22 cellular contexts compared by ENCODE assay signal in the genomic region with DNA sequence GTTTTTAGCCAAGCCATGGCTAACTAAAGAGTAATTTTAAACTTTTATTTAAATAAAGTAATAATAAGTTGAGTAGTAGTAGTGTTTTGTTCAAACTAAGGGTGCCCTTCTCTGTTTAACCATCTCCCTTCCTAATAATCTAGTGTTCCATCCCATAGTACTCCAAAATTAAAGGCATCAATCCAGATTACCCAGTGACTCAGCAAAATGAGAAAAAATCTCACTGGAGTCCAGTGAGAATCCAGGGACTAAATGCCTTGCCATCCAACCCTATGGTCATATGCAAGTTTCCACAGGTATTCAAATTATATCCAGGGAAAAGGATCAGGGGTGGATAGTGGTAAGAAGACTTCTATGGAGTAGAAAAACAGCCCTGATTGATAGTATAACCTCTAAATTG. TPM values are rescaled to one million over a fixed set of nuclear protein-coding genes. Genes with fewer than 3 reads are reported as not detected.
A peak's percentile ranks its signal among the peaks of the same experiment; 100 is the strongest.
DNase-seq lines count a peak whose midpoint lies in the region; ATAC-seq, FAIRE-seq and TF ChIP-seq lines count a peak whose summit lies in the region.
"Had no signal": no experiment of that assay in that cellular context is flagged by ENCODE, and none has a peak within 500 bp of the region (broad histone marks: within the 10 kb centered on the region; RNA-seq: fewer than 3 reads in every experiment).

No MANE protein-coding gene starts in this region.

- TF ChIP-seq CTCF in HepG2 (CRISPR knock-in tag; IDR thresholded peaks at IDR 0.05) (no peak), right lobe of liver (IDR thresholded peaks at IDR 0.05) (no peak), astrocyte (IDR thresholded peaks at IDR 0.05; ENCODE audit: insufficient read depth, low read depth, low read length) (no peak)

- H3K4me3 ChIP-seq in HepG2 (replicated peaks in 1 of 3; ENCODE audit: insufficient read depth in 1 of 3, low read depth in 2 of 3, low read length in 3 of 3) (no peak overlapping the region), right lobe of liver (no peak overlapping the region), astrocyte (ENCODE audit: insufficient read depth, low read depth, low read length) (no peak overlapping the region)
- H3K4me3 ChIP-seq: BLaER1 treated with 17β-estradiol and CSF1 and Interleukin-3, amounts not matched to agents 10 nM and 100 nM had no signal

- H3K9me3 Mint-ChIP-seq in astrocyte (ENCODE audit: unreplicated experiment): no peaks in the 10 kb centered on the region
- H3K9me3 Mint-ChIP-seq in stimulated activated memory B cell treated with anti-CD40 and anti-IgM and Interleukin-4, amounts not matched to agents 10 μg/mL and 1 μg/mL and 100 μg/mL, for 72 hours: no peaks in the 10 kb centered on the region
- H3K9me3 Mint-ChIP-seq: CD4-positive, alpha-beta T cell; CD8-positive, alpha-beta T cell had no signal

- H3K4me1 Mint-ChIP-seq in astrocyte (ENCODE audit: low read depth, unreplicated experiment): peaks cover 10% of the 10 kb centered on the region
- H3K4me1 Mint-ChIP-seq in stimulated activated memory B cell treated with anti-CD40 and anti-IgM and Interleukin-4, amounts not matched to agents 10 μg/mL and 1 μg/mL and 100 μg/mL, for 72 hours: peaks cover 55% of the 10 kb centered on the region

- H3K79me2 ChIP-seq in HepG2 (ENCODE audit: insufficient read depth, low read length): no peaks in the 10 kb centered on the region
- H3K79me2 ChIP-seq in astrocyte (ENCODE audit: insufficient read depth, low read length): no peaks in the 10 kb centered on the region

- H3K9ac ChIP-seq in HepG2 (ENCODE audit: insufficient read depth, low read depth, low read length) (no peak overlapping the region), astrocyte (ENCODE audit: low read length) (no peak overlapping the region)
- H3K9ac ChIP-seq: BLaER1 treated with 17β-estradiol and CSF1 and Interleukin-3, amounts not matched to agents 10 nM and 100 nM had no signal

- TF ChIP-seq EP300 in HepG2 (IDR thresholded peaks at IDR 0.05; ENCODE audit: low read depth in 2 of 2, low read length in 2 of 2): no peak
- TF ChIP-seq EP300 in HepG2 (CRISPR knock-in tag; IDR thresholded peaks at IDR 0.05; ENCODE audit: borderline replicate concordance): no peak

- TF ChIP-seq POLR2A in HepG2 (IDR thresholded peaks at IDR 0.05; ENCODE audit: insufficient read depth in 1 of 2, low read depth in 2 of 2, low read length in 2 of 2) (no peak), right lobe of liver (IDR thresholded peaks at IDR 0.05) (no peak)

- FAIRE-seq in HepG2 (lab: Jason Lieb, UNC) (no peak), astrocyte (lab: Jason Lieb, UNC) (no peak)
- FAIRE-seq: D721Med, G401.6, GM12891, GM19239 had no signal

- CTCF ChIA-PET in HepG2 (lab: Yijun Ruan, JAX; ENCODE audit: low intra/inter-chr PET ratio, low total read pairs): no interaction called here

- H3K4me2 ChIP-seq in HepG2 (ENCODE audit: low read depth, low read length) (no peak overlapping the region), astrocyte (ENCODE audit: low read length) (no peak overlapping the region)
- H3K4me2 ChIP-seq: BLaER1 treated with 17β-estradiol and CSF1 and Interleukin-3, amounts not matched to agents 10 nM and 100 nM had no signal

- no peak overlapping the region for H3K4me3 Mint-ChIP-seq in astrocyte (ENCODE audit: unreplicated experiment)
- no peak overlapping the region for H3K4me3 Mint-ChIP-seq in stimulated activated memory B cell treated with anti-CD40 and anti-IgM and Interleukin-4, amounts not matched to agents 10 μg/mL and 1 μg/mL and 100 μg/mL, for 72 hours
- H3K4me3 Mint-ChIP-seq: B cell; CD4-positive, alpha-beta T cell; CD8-positive, alpha-beta T cell had no signal

- H3K4me1 ChIP-seq in HepG2 (ENCODE audit: insufficient read depth, low read length) (no peaks in the 10 kb centered on the region), right lobe of liver (no peaks in the 10 kb centered on the region), astrocyte (ENCODE audit: insufficient read depth, low read length) (peaks cover 14% of the 10 kb centered on the region)
- H3K4me1 ChIP-seq: Caco-2 had no signal

- no peaks in the 10 kb centered on the region for H3K27me3 Mint-ChIP-seq in astrocyte (ENCODE audit: low read depth, unreplicated experiment)
- no peaks in the 10 kb centered on the region for H3K27me3 Mint-ChIP-seq in stimulated activated memory B cell treated with anti-CD40 and anti-IgM and Interleukin-4, amounts not matched to agents 10 μg/mL and 1 μg/mL and 100 μg/mL, for 72 hours
- H3K27me3 Mint-ChIP-seq: B cell; CD4-positive, alpha-beta T cell had no signal

- no peak overlapping the region for H2AFZ ChIP-seq in HepG2 (ENCODE audit: low read length)
- no peak overlapping the region for H2AFZ ChIP-seq in astrocyte (ENCODE audit: low read depth, low read length)

- H3K27ac ChIP-seq in HepG2 (ENCODE audit: extremely low read length, insufficient read depth, low read length) (no peak overlapping the region), right lobe of liver (no peak overlapping the region), astrocyte (ENCODE audit: low read depth, low read length) (no peak overlapping the region)
- H3K27ac ChIP-seq: 22Rv1; BLaER1 treated with 17β-estradiol and CSF1 and Interleukin-3, amounts not matched to agents 10 nM and 100 nM; C4-2B had no signal

- no TSS peak for BruUV-seq in HepG2 (replicated peaks; lab: Mats Ljungman, UMichigan)

- intact Hi-C loops in HepG2 (cut with micrococcal nuclease; ENCODE audit: unreplicated experiment) (no loop called here), right lobe of liver (cut with DNase I) (no loop called here)

- no peaks in the 10 kb centered on the region for H3K36me3 ChIP-seq in HepG2 (replicated peaks in 1 of 2; ENCODE audit: control insufficient read depth in 1 of 2, insufficient read depth in 2 of 2, low read length in 2 of 2)
- H3K36me3 ChIP-seq in right lobe of liver: no peaks in the 10 kb centered on the region
- H3K36me3 ChIP-seq in astrocyte (ENCODE audit: insufficient read depth, low read length): no peaks in the 10 kb centered on the region
- H3K36me3 ChIP-seq: BLaER1 treated with 17β-estradiol and CSF1 and Interleukin-3, amounts not matched to agents 10 nM and 100 nM had no signal

- H3K27ac Mint-ChIP-seq in astrocyte (ENCODE audit: unreplicated experiment): peak overlapping the region; percentile 22
- H3K27ac Mint-ChIP-seq in stimulated activated memory B cell treated with anti-CD40 and anti-IgM and Interleukin-4, amounts not matched to agents 10 μg/mL and 1 μg/mL and 100 μg/mL, for 72 hours: peak overlapping the region; percentile 57
- H3K27ac Mint-ChIP-seq: B cell; CD4-positive, alpha-beta T cell; CD8-positive, alpha-beta T cell had no signal

- ATAC-seq in HepG2 (no peak), right lobe of liver (no peak)
- ATAC-seq in stimulated activated memory B cell treated with anti-CD40 and anti-IgM and Interleukin-4, amounts not matched to agents 10 μg/mL and 1 μg/mL and 100 μg/mL, for 72 hours: no peak
- ATAC-seq: CD8-positive, alpha-beta T cell had no signal

- no peaks in the 10 kb centered on the region for H3K27me3 ChIP-seq in HepG2 (ENCODE audit: control insufficient read depth in 1 of 2, insufficient read depth in 2 of 2, low read length in 2 of 2)
- H3K27me3 ChIP-seq in right lobe of liver: no peaks in the 10 kb centered on the region
- H3K27me3 ChIP-seq in astrocyte (ENCODE audit: insufficient read depth, low read length): no peaks in the 10 kb centered on the region
- H3K27me3 ChIP-seq: BLaER1 treated with 17β-estradiol and CSF1 and Interleukin-3, amounts not matched to agents 10 nM and 100 nM had no signal

- POLR2A ChIA-PET in HepG2 (lab: Yijun Ruan, JAX): no interaction called here

- no peaks in the 10 kb centered on the region for H3K36me3 Mint-ChIP-seq in astrocyte (ENCODE audit: low read depth, unreplicated experiment)
- peaks cover 19% of the 10 kb centered on the region for H3K36me3 Mint-ChIP-seq in stimulated activated memory B cell treated with anti-CD40 and anti-IgM and Interleukin-4, amounts not matched to agents 10 μg/mL and 1 μg/mL and 100 μg/mL, for 72 hours
- H3K36me3 Mint-ChIP-seq: CD8-positive, alpha-beta T cell had no signal

- H4K20me1 ChIP-seq in HepG2 (ENCODE audit: insufficient read depth, low read length) (no peaks in the 10 kb centered on the region), astrocyte (ENCODE audit: insufficient read depth, low read length) (no peaks in the 10 kb centered on the region)
- H4K20me1 ChIP-seq: BLaER1 treated with 17β-estradiol and CSF1 and Interleukin-3, amounts not matched to agents 10 nM and 100 nM had no signal

- DNase-seq in HepG2 (ENCODE audit: low spot score): no peak
- DNase-seq in right lobe of liver: no peak
- DNase-seq in astrocyte (ENCODE audit: low read depth): no peak
- DNase-seq in NCI-H446 treated with DMSO at 0.1 percent for 48 hours (lab: John Stamatoyannopoulos, UW): no peak
- DNase-seq in ACHN: no peak
- DNase-seq: AML-193; Caco-2; Calu3; CD4-positive, alpha-beta T cell; CD8-positive, alpha-beta T cell; DMS79 treated with DMSO at 0.1 percent for 48 hours; GF-D8 had no signal

- H3K9me3 ChIP-seq in HepG2 (ENCODE audit: low read length) (no peaks in the 10 kb centered on the region), right lobe of liver (no peaks in the 10 kb centered on the region), astrocyte (ENCODE audit: insufficient read depth, low read depth, low read length) (no peaks in the 10 kb centered on the region)
- H3K9me3 ChIP-seq: BLaER1 treated with 17β-estradiol and CSF1 and Interleukin-3, amounts not matched to agents 10 nM and 100 nM; Caco-2 had no signal

- no peak for TF ChIP-seq RAD21 in HepG2 (CRISPR knock-in tag; IDR thresholded peaks at IDR 0.05)

- in situ Hi-C loops in HepG2 (cut with HindIII; ENCODE audit: extremely low pct_ligation_motif_present, low pct_unique_long_range_greater_than_20kb) (no loop called here), ACHN (cut with HindIII; ENCODE audit: low pct_ligation_motif_present, low pct_unique_long_range_greater_than_20kb, low sequenced_read_pairs) (no loop called here)

RNA-seq across cellular contexts. Expression of a gene that starts 19.6 kb away (rescaled TPM):
- total RNA-seq in HepG2 (2016; rRNA removed; fragmentation: Illumina TruSeq; extraction: Trizol) (29.1 and 41.1 TPM in 2 replicates), right lobe of liver (10 to 100 TPM in 3 of 6 experiments, 1 to 10 TPM in 3; 7.7 to 13.0 (median 10.2) TPM), astrocyte (28.6 and 28.9 TPM in 2 replicates)
- total RNA-seq in HepG2 (2016; cell fraction: cytosol; rRNA removed; fragmentation: Illumina TruSeq; extraction: Trizol; ENCODE audit: low read depth): 13.1 and 15.0 TPM in 2 replicates
- total RNA-seq in HepG2 (2016; cell fraction: insoluble cytoplasmic fraction; rRNA removed; fragmentation: Illumina TruSeq; extraction: Trizol): 27.4 and 42.5 TPM in 2 replicates
- 17.7 and 19.7 TPM in 2 replicates for total RNA-seq in HepG2 (2016; cell fraction: membrane; rRNA removed; fragmentation: Illumina TruSeq; extraction: Trizol)
- total RNA-seq in HepG2 (2016; cell fraction: nucleus; rRNA removed; fragmentation: Illumina TruSeq; extraction: Trizol): 20.0 and 23.2 TPM in 2 replicates
- polyA plus RNA-seq in HepG2 (2011; rRNA removed): 9.3 and 13.3 TPM in 2 replicates
- polyA plus RNA-seq in HepG2 (2011; cell fraction: cytosol; rRNA removed): 6.5 and 7.7 TPM in 2 replicates
- 7.7 and 9.2 TPM in 2 replicates for polyA plus RNA-seq in HepG2 (2011; cell fraction: nucleus; rRNA removed)
- 15.3 and 17.4 TPM in 2 replicates for polyA plus RNA-seq in HepG2 (2012)
- polyA plus RNA-seq in HepG2 (2016; cell fraction: cytosol; fragmentation: Illumina TruSeq; extraction: Trizol; ENCODE audit: low read depth): 4.8 and 5.4 TPM in 2 replicates
- polyA plus RNA-seq in HepG2 (2016; cell fraction: insoluble cytoplasmic fraction; fragmentation: Illumina TruSeq; extraction: Trizol; ENCODE audit: low read depth): 37.9 and 42.5 TPM in 2 replicates
- 10.1 and 10.3 TPM in 2 replicates for polyA plus RNA-seq in HepG2 (2016; cell fraction: membrane; fragmentation: Illumina TruSeq; extraction: Trizol; ENCODE audit: low read depth)
- polyA plus RNA-seq in HepG2 (2016; cell fraction: nucleus; fragmentation: Illumina TruSeq; extraction: Trizol; ENCODE audit: insufficient read depth, low read depth): 20.3 and 22.6 TPM in 2 replicates
- polyA minus RNA-seq in HepG2 (2011; rRNA and poly(A)+ RNA removed; ENCODE audit: low replicate concordance): 4.8 and 9.4 TPM in 2 replicates
- polyA minus RNA-seq in HepG2 (2011; cell fraction: cytosol; rRNA and poly(A)+ RNA removed): 11.0 and 11.4 TPM in 2 replicates
- polyA minus RNA-seq in HepG2 (2011; cell fraction: nucleus; rRNA and poly(A)+ RNA removed): 26.7 and 30.0 TPM in 2 replicates
- total RNA-seq: A172 had no signal
